Comparison of ENCODE assay signal across 1 cellular context in the genomic region with DNA sequence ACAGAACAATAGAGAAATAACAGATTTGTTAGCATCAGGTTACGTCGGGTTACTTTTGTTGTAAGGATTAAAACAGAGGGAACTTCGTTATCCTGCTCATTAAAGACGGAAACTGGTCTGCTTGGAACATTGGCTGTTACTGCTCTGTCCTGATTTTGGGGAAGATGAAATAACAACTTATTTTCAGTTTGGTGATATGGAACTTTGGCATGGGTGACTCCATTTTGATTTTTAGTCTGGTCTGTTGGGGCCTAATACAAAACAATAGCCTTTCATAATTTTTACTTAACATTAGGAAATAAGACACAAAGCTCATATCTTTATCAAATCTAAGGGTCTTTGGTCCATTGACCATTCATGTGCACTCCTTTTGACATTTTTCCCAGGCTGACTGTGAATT.
A peak's percentile ranks its signal among the peaks of the same experiment; 100 is the strongest.
TF ChIP-seq lines count a peak whose summit lies in the region.

No MANE protein-coding gene starts in this region.

TF ChIP-seq in GM12878, 131 proteins besides CTCF, POLR2A, EP300 and RAD21 (continued from another document):
- TF ChIP-seq ZBTB4 (CRISPR knock-in tag; IDR thresholded peaks at IDR 0.05) (0 out of 2 replicates have a peak, but pooled peaks have one; percentile 59), IRF4 (IDR thresholded peaks at IDR 0.05; ENCODE audit: low read depth, low read length) (no peak), PAX8 (IDR thresholded peaks at IDR 0.05) (no peak), BRCA1 (IDR thresholded peaks at IDR 0.05; ENCODE audit: low read depth, low read length) (no peak), SMC3 (IDR thresholded peaks at IDR 0.05; ENCODE audit: borderline replicate concordance, low read length) (no peak), NBN (IDR thresholded peaks at IDR 0.05) (no peak), RUNX3 (IDR thresholded peaks at IDR 0.05; ENCODE audit: low read length) (no peak), BCLAF1 (IDR thresholded peaks at IDR 0.05) (no peak), RCOR1 (conservative IDR thresholded peaks at IDR 0.05; ENCODE audit: low read depth, low read length) (no peak), JUND (IDR thresholded peaks at IDR 0.05; ENCODE audit: low read depth, low read length) (no peak)
- TF ChIP-seq, protein P1, sequence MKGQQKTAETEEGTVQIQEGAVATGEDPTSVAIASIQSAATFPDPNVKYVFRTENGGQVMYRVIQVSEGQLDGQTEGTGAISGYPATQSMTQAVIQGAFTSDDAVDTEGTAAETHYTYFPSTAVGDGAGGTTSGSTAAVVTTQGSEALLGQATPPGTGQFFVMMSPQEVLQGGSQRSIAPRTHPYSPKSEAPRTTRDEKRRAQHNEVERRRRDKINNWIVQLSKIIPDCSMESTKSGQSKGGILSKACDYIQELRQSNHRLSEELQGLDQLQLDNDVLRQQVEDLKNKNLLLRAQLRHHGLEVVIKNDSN (IDR thresholded peaks at IDR 0.05; ENCODE audit: borderline replicate concordance, extremely low read length, insufficient read depth, low read depth, low read length) = no peak
TF ChIP-seq in GM12878: peak in this region for 4.
